Comparison of ENCODE assay signal across 11 cellular contexts in genomic region chr10:132774905-132775863, GRCh38. TPM values are rescaled to one million over a fixed set of nuclear protein-coding genes. Genes with fewer than 3 reads are reported as not detected.
A peak's percentile ranks its signal among the peaks of the same experiment; 100 is the strongest.
DNase-seq lines count a peak whose midpoint lies in the region; ATAC-seq and TF ChIP-seq lines count a peak whose summit lies in the region.
"Had no signal": no experiment of that assay in that cellular context is flagged by ENCODE, and none has a peak within 500 bp of the region (broad histone marks: within the 10 kb centered on the region; RNA-seq: fewer than 3 reads in every experiment).

No MANE protein-coding gene starts in this region.

- H3K9me3 ChIP-seq in mucosa of descending colon = no peaks in the 10 kb centered on the region

- no peak overlapping the region for H3K4me3 ChIP-seq in NB4 (ENCODE audit: low read depth, low read length)
- H3K4me3 ChIP-seq in mucosa of descending colon = no peak overlapping the region

- peaks cover 6% of the 10 kb centered on the region for H3K4me1 ChIP-seq in mucosa of descending colon (ENCODE audit: low read depth)

- in situ Hi-C loops in Caki2 (cut with HindIII; ENCODE audit: low pct_unique_long_range_greater_than_20kb, low sequenced_read_pairs) = no loop called here

- peak; percentile 81 for ATAC-seq in mucosa of descending colon
- no peak for ATAC-seq in HG02571 (IDR thresholded peaks at IDR 0.05; ENCODE audit: unreplicated experiment)
- ATAC-seq in HG02610 (IDR thresholded peaks at IDR 0.05; ENCODE audit: unreplicated experiment) = no peak

- intact Hi-C loops in mucosa of descending colon (cut with DNase I, micrococcal nuclease) = no loop called here

- H3K27ac ChIP-seq in cingulate gyrus (ENCODE audit: low read depth, low read length) = peak overlapping the region; percentile 98

- H3K36me3 ChIP-seq in mucosa of descending colon (ENCODE audit: low read depth) = no peaks in the 10 kb centered on the region

- no peak for TF ChIP-seq POLR2A in NB4 (IDR thresholded peaks at IDR 0.05; ENCODE audit: extremely low read depth, insufficient read length)

- TF ChIP-seq CTCF in NB4 (IDR thresholded peaks at IDR 0.05; ENCODE audit: low read depth, low read length) (no peak), mucosa of descending colon (IDR thresholded peaks at IDR 0.05) (no peak)

- DNase-seq in Caki2 (ENCODE audit: low read depth) = peak; percentile 11
- DNase-seq in NB4 (ENCODE audit: low read depth) = peak; percentile 45
- DNase-seq in mucosa of descending colon = peak; percentile 71 to 73 (median 71)
- no peak for DNase-seq in stimulated activated CD4-positive, alpha-beta T cell treated with anti-CD3 and anti-CD28 coated beads, Interleukin-4, amount 100 ng/mL, for 4 hours
- no peak for DNase-seq in NCI-H510A treated with DMSO at 0.1 percent for 48 hours (lab: John Stamatoyannopoulos, UW)
- DNase-seq: erythroblast; nephron progenitor cell; stimulated activated CD4-positive, alpha-beta T cell treated with anti-CD3 and anti-CD28 coated beads, Interleukin-15, amount 100 ng/mL, for 24 hours had no signal

RNA-seq across cellular contexts. Expression of gene NKX6-2, which starts 10.8 kb away (rescaled TPM):
- total RNA-seq in Caki2 (2014; rRNA removed; shearing (Covaris generic); ENCODE audit: low replicate concordance) = not detected in 2 replicates
- not detected for total RNA-seq in mucosa of descending colon

Comparison
In these comparisons a context has a peak if more than half of its experiments do, and no peak if none do; other contexts are left out.
1. DNase-seq: peak in Caki2 (single experiment), NB4 (single experiment) and mucosa of descending colon (3 of 3); none in stimulated activated CD4-positive, alpha-beta T cell treated with anti-CD3 and anti-CD28 coated beads, Interleukin-4, amount 100 ng/mL, for 4 hours (0 of 2) and NCI-H510A treated with DMSO at 0.1 percent for 48 hours (single experiment).